11 cellular contexts compared by ENCODE assay signal in genomic region chr15:87604857-87605446, GRCh38.
DNase-seq lines count a peak whose midpoint lies in the region; ATAC-seq, FAIRE-seq and TF ChIP-seq lines count a peak whose summit lies in the region.
"Had no signal": no experiment of that assay in that cellular context is flagged by ENCODE, and none has a peak within 500 bp of the region (broad histone marks: within the 10 kb centered on the region; RNA-seq: fewer than 3 reads in every experiment).

No MANE protein-coding gene starts in this region.

- no peaks in the 10 kb centered on the region for H3K36me3 ChIP-seq in pancreas
- H3K36me3 ChIP-seq: BLaER1 had no signal

- no peaks in the 10 kb centered on the region for H3K27me3 Mint-ChIP-seq in brain

- no peak overlapping the region for H3K4me3 ChIP-seq in Jurkat, Clone E6-1 (ENCODE audit: low read length)
- H3K4me3 ChIP-seq in pancreas = no peak overlapping the region
- H3K4me3 ChIP-seq: BLaER1 had no signal

- H3K9me3 ChIP-seq in pancreas = no peaks in the 10 kb centered on the region
- H3K9me3 ChIP-seq: BLaER1 had no signal

- DNase-seq in NCI-H1436 (lab: John Stamatoyannopoulos, UW) = peak; percentile 0
- no peak for DNase-seq in NCI-H1436 treated with DMSO at 0.1 percent for 48 hours (lab: John Stamatoyannopoulos, UW)
- peak; percentile 25 for DNase-seq in Jurkat, Clone E6-1 (ENCODE audit: low read depth, low spot score)
- DNase-seq in pancreas = no peak
- DNase-seq in NCI-H1048 (lab: John Stamatoyannopoulos, UW) = no peak
- no peak for DNase-seq in OCI-M2 (lab: John Stamatoyannopoulos, UW; ENCODE audit: unreplicated experiment)
- no peak for DNase-seq in NCI-H187 treated with DMSO at 0.1 percent for 48 hours (lab: John Stamatoyannopoulos, UW)
- DNase-seq: dermis blood vessel endothelial cell, NCI-H2081 treated with DMSO at 0.1 percent for 48 hours had no signal

- peaks cover 6% of the 10 kb centered on the region for H3K4me1 Mint-ChIP-seq in brain

- no peaks in the 10 kb centered on the region for H3K4me1 ChIP-seq in pancreas
- H3K4me1 ChIP-seq: BLaER1 had no signal

- ATAC-seq in pancreas = no peak

- no peak overlapping the region for H3K27ac ChIP-seq in pancreas
- H3K27ac ChIP-seq: BLaER1 had no signal

- FAIRE-seq in pancreas (lab: Jason Lieb, UNC) = no peak

- H3K27ac Mint-ChIP-seq in brain = no peak overlapping the region

- intact Hi-C loops in pancreas (cut with DNase I) = loop anchor here in 1 of 3 donors (10.0 kb wide), 1 partner anchor 690 kb away; no protein-coding TSS in a partner anchor

- H3K36me3 Mint-ChIP-seq in brain = no peaks in the 10 kb centered on the region

- peaks cover 0 to 13% (median 2%) of the 10 kb centered on the region in 4 donors for H3K27me3 ChIP-seq in pancreas
- H3K27me3 ChIP-seq: BLaER1 had no signal

- TF ChIP-seq CTCF in brain (conservative IDR thresholded peaks at IDR 0.05) (peak; percentile 37 to 74), pancreas (IDR thresholded peaks at IDR 0.05) (peak in 3 of 4 donors; percentile 20 to 42 (median 35))

- H3K9me3 Mint-ChIP-seq in brain = peaks cover 0 to 4% (median 0%) of the 10 kb centered on the region in 5 experiments

- WGBS in pancreas, 2 donors = 14% methylated on average over 6 of the region's 6 CpGs

- no peak overlapping the region for H3K4me3 Mint-ChIP-seq in brain

Comparison
In these comparisons a context has a peak if more than half of its experiments do, and no peak if none do; other contexts are left out.
1. DNase-seq: peak in NCI-H1436 (single experiment) and Jurkat, Clone E6-1 (single experiment); none in NCI-H1436 treated with DMSO at 0.1 percent for 48 hours (single experiment), pancreas (0 of 6), NCI-H1048 (single experiment), OCI-M2 (single experiment) and NCI-H187 treated with DMSO at 0.1 percent for 48 hours (single experiment).